ENCODE assay signal across 19 cellular contexts in genomic region chr2:239313776-239314175, GRCh38.
DNase-seq lines count a peak whose midpoint lies in the region; ATAC-seq and TF ChIP-seq lines count a peak whose summit lies in the region.
"Had no signal": no experiment of that assay in that cellular context is flagged by ENCODE, and none has a peak within 500 bp of the region (broad histone marks: within the 10 kb centered on the region; RNA-seq: fewer than 3 reads in every experiment).

No MANE protein-coding gene starts in this region.

- peaks cover 14 to 32% (median 26%) of the 10 kb centered on the region in 11 experiments; a peak in 21 of 22 replicates for H3K9me3 ChIP-seq in BLaER1 treated with 17β-estradiol and CSF1 and Interleukin-3, amounts not matched to agents 10 nM and 100 nM (replicated peaks in 1 of 11)
- no peaks in the 10 kb centered on the region for H3K9me3 ChIP-seq in right atrium auricular region
- H3K9me3 ChIP-seq in gastrocnemius medialis, result no peaks in the 10 kb centered on the region
- H3K9me3 ChIP-seq in smooth muscle cell (replicated peaks; ENCODE audit: low read depth), result no peaks in the 10 kb centered on the region
- H3K9me3 ChIP-seq: breast epithelium had no signal

- CTCF ChIA-PET in WTC11 (lab: Charles Lee), result no interaction called here

- H3K4me3 ChIP-seq in BLaER1 treated with 17β-estradiol and CSF1 and Interleukin-3, amounts not matched to agents 10 nM and 100 nM, result no peak overlapping the region
- H3K4me3 ChIP-seq in right atrium auricular region (no peak overlapping the region), gastrocnemius medialis (no peak overlapping the region), H7 (ENCODE audit: insufficient read depth, low read depth, low read length) (no peak overlapping the region), smooth muscle cell (no peak overlapping the region)

- WGBS in smooth muscle cell (ENCODE audit: low lambda C conversion rate), result 91% methylated on average over 5 of the region's 5 CpGs

- in situ Hi-C loops in gastrocnemius medialis (cut with MboI; ENCODE audit: low sequenced_read_pairs in 4 of 4), result no loop called here

- H2AFZ ChIP-seq in smooth muscle cell (ENCODE audit: low read depth), result no peak overlapping the region

- POLR2A ChIA-PET in WTC11 (lab: Charles Lee), result no interaction called here

- no peaks in the 10 kb centered on the region for H3K27me3 Mint-ChIP-seq in WTC11 (ENCODE audit: low read depth)

- H3K4me2 ChIP-seq in BLaER1 treated with 17β-estradiol and CSF1 and Interleukin-3, amounts not matched to agents 10 nM and 100 nM, result peak overlapping the region; percentile 72 to 97 (median 89)
- no peak overlapping the region for H3K4me2 ChIP-seq in smooth muscle cell

- peaks cover 23% of the 10 kb centered on the region for H3K9me3 Mint-ChIP-seq in WTC11
- H3K9me3 Mint-ChIP-seq in stimulated activated effector memory CD8-positive, alpha-beta T cell treated with anti-CD3 and anti-CD28 coated beads, Interleukin-12 subunit alpha, Interleukin-12 subunit beta, amount 100 ng/mL, for 72 hours, result no peaks in the 10 kb centered on the region
- H3K9me3 Mint-ChIP-seq: CD8-positive, alpha-beta T cell had no signal

- ATAC-seq in WTC11 (no peak), gastrocnemius medialis (no peak)
- no peak for ATAC-seq in stimulated activated effector memory CD8-positive, alpha-beta T cell treated with anti-CD3 and anti-CD28 coated beads, Interleukin-12 subunit alpha, Interleukin-12 subunit beta, amount 100 ng/mL, for 72 hours
- ATAC-seq: CD8-positive, alpha-beta T cell; HCT116; left colon had no signal

- H3F3A ChIP-seq in smooth muscle cell (ENCODE audit: low read depth), result no peaks in the 10 kb centered on the region

- peak overlapping the region; percentile 27; the same call in 1 of the 2 replicates for H3K27ac Mint-ChIP-seq in WTC11
- H3K27ac Mint-ChIP-seq in stimulated activated effector memory CD8-positive, alpha-beta T cell treated with anti-CD3 and anti-CD28 coated beads, Interleukin-12 subunit alpha, Interleukin-12 subunit beta, amount 100 ng/mL, for 72 hours, result no peak overlapping the region
- H3K27ac Mint-ChIP-seq: CD8-positive, alpha-beta T cell had no signal

- peaks cover 16% of the 10 kb centered on the region for H3K4me1 Mint-ChIP-seq in WTC11
- peaks cover 38% of the 10 kb centered on the region for H3K4me1 Mint-ChIP-seq in stimulated activated effector memory CD8-positive, alpha-beta T cell treated with anti-CD3 and anti-CD28 coated beads, Interleukin-12 subunit alpha, Interleukin-12 subunit beta, amount 100 ng/mL, for 72 hours

- H3K4me1 ChIP-seq in BLaER1 treated with 17β-estradiol and CSF1 and Interleukin-3, amounts not matched to agents 10 nM and 100 nM, result peaks cover 61 to 68% (median 63%) of the 10 kb centered on the region in 10 experiments
- H3K4me1 ChIP-seq in right atrium auricular region (peaks cover 0 to 76% of the 10 kb centered on the region in 2 donors), gastrocnemius medialis (peaks cover 80 to 88% of the 10 kb centered on the region in 2 donors), smooth muscle cell (ENCODE audit: low read depth) (peaks cover 20% of the 10 kb centered on the region)

- H3K36me3 Mint-ChIP-seq in WTC11, result peaks cover 26% of the 10 kb centered on the region
- peaks cover 1% of the 10 kb centered on the region for H3K36me3 Mint-ChIP-seq in stimulated activated effector memory CD8-positive, alpha-beta T cell treated with anti-CD3 and anti-CD28 coated beads, Interleukin-12 subunit alpha, Interleukin-12 subunit beta, amount 100 ng/mL, for 72 hours

- no peak for TF ChIP-seq POLR2A in gastrocnemius medialis (IDR thresholded peaks at IDR 0.05)

- H3K27me3 ChIP-seq in BLaER1 treated with 17β-estradiol and CSF1 and Interleukin-3, amounts not matched to agents 10 nM and 100 nM, result no peaks in the 10 kb centered on the region
- H3K27me3 ChIP-seq in right atrium auricular region (no peaks in the 10 kb centered on the region), gastrocnemius medialis (no peaks in the 10 kb centered on the region), H7 (ENCODE audit: control insufficient read depth, insufficient read depth, low read length) (no peaks in the 10 kb centered on the region), smooth muscle cell (ENCODE audit: low read depth) (no peaks in the 10 kb centered on the region)
- H3K27me3 ChIP-seq: breast epithelium had no signal

- H3K9ac ChIP-seq in BLaER1 treated with 17β-estradiol and CSF1 and Interleukin-3, amounts not matched to agents 10 nM and 100 nM, result peak overlapping the region in 3 of 11 experiments; percentile 55 to 61 (median 58); a peak in 3 of 22 replicates
- H3K9ac ChIP-seq in smooth muscle cell (ENCODE audit: low read depth), result no peak overlapping the region

- H3K27ac ChIP-seq in BLaER1 treated with 17β-estradiol and CSF1 and Interleukin-3, amounts not matched to agents 10 nM and 100 nM, result peak overlapping the region in 4 of 11 experiments; percentile 8 to 63 (median 54); a peak in 5 of 22 replicates
- H3K27ac ChIP-seq in right atrium auricular region (peak overlapping the region; percentile 86 to 89), gastrocnemius medialis (peak overlapping the region; percentile 94 to 99 (median 98)), smooth muscle cell (ENCODE audit: low read depth) (no peak overlapping the region)

- no peak overlapping the region for H3K4me3 Mint-ChIP-seq in WTC11
- H3K4me3 Mint-ChIP-seq in stimulated activated effector memory CD8-positive, alpha-beta T cell treated with anti-CD3 and anti-CD28 coated beads, Interleukin-12 subunit alpha, Interleukin-12 subunit beta, amount 100 ng/mL, for 72 hours, result no peak overlapping the region
- H3K4me3 Mint-ChIP-seq: CD8-positive, alpha-beta T cell had no signal

- H3K36me3 ChIP-seq in BLaER1 treated with 17β-estradiol and CSF1 and Interleukin-3, amounts not matched to agents 10 nM and 100 nM, result peaks cover 14 to 47% (median 31%) of the 10 kb centered on the region in 11 experiments; a peak in 16 of 22 replicates
- H3K36me3 ChIP-seq in right atrium auricular region, result no peaks in the 10 kb centered on the region
- H3K36me3 ChIP-seq in gastrocnemius medialis, result no peaks in the 10 kb centered on the region
- no peaks in the 10 kb centered on the region for H3K36me3 ChIP-seq in H7 (replicated peaks; ENCODE audit: control insufficient read depth, insufficient read depth, low read length)
- H3K36me3 ChIP-seq in smooth muscle cell (ENCODE audit: low read depth), result no peaks in the 10 kb centered on the region
- H3K36me3 ChIP-seq: breast epithelium had no signal

- DNase-seq in WTC11 (ENCODE audit: low spot score) (no peak), right atrium auricular region (ENCODE audit: low spot score) (no peak), gastrocnemius medialis (peak in 1 of 2 donors; percentile 32), H7 (no peak), smooth muscle cell (lab: John Stamatoyannopoulos, UW; ENCODE audit: unreplicated experiment) (no peak)
- no peak for DNase-seq in stimulated activated effector memory CD8-positive, alpha-beta T cell treated with anti-CD3 and anti-CD28 coated beads, Interleukin-12 subunit alpha, Interleukin-12 subunit beta, amount 100 ng/mL, for 72 hours (ENCODE audit: low spot score in 2 of 2)
- DNase-seq: DMS79 treated with DMSO at 0.1 percent for 48 hours; left colon; NCI-H1105 treated with DMSO at 0.1 percent for 48 hours; NCI-H2081 treated with DMSO at 0.1 percent for 48 hours; NCI-H510A treated with DMSO at 0.1 percent for 48 hours; nucleus accumbens; SHP77 treated with DMSO at 0.1 percent for 48 hours; stimulated activated CD4-positive, alpha-beta T cell treated with anti-CD3 and anti-CD28 coated beads, Interleukin-4, amount 100 ng/mL, for 1 hour; T-helper 1 cell had no signal

- intact Hi-C loops in gastrocnemius medialis (cut with DNase I; ENCODE audit: low total_unique reads), result loop anchor here (5.0 to 10.0 kb wide), 2 partner anchors 89 to 941 kb away; partner anchors contain the start of gene HDAC4

- peaks cover 42% of the 10 kb centered on the region for H3K79me2 ChIP-seq in smooth muscle cell (ENCODE audit: low read depth)

- no peak for TF ChIP-seq CTCF in WTC11 (IDR thresholded peaks at IDR 0.05)
- TF ChIP-seq CTCF in right atrium auricular region (IDR thresholded peaks at IDR 0.05), result no peak
- TF ChIP-seq CTCF in gastrocnemius medialis (IDR thresholded peaks at IDR 0.05 in 4 of 5, conservative IDR thresholded peaks at IDR 0.05 in 1 of 5), result no peak
- TF ChIP-seq CTCF in smooth muscle cell (IDR thresholded peaks at IDR 0.05; ENCODE audit: borderline replicate concordance, insufficient read depth, poor library complexity, severe bottlenecking), result no peak

- peaks cover 42 to 89% (median 53%) of the 10 kb centered on the region in 11 experiments for H4K20me1 ChIP-seq in BLaER1 treated with 17β-estradiol and CSF1 and Interleukin-3, amounts not matched to agents 10 nM and 100 nM
- H4K20me1 ChIP-seq in smooth muscle cell (ENCODE audit: low read depth), result peaks cover 50% of the 10 kb centered on the region

TF ChIP-seq in WTC11, 78 proteins besides CTCF, POLR2A, EP300 and RAD21 (continues in another document):
- TF ChIP-seq OVOL2 (CRISPR knock-in tag; IDR thresholded peaks at IDR 0.05; ENCODE audit: borderline replicate concordance) (no peak), MAX (CRISPR knock-in tag; IDR thresholded peaks at IDR 0.05) (no peak), ETV6 (CRISPR knock-in tag; IDR thresholded peaks at IDR 0.05) (no peak), ERG (CRISPR knock-in tag; IDR thresholded peaks at IDR 0.05) (no peak)
